In genomic region chr2:238709961-238710360, GRCh38 we compare ENCODE assay signal across 21 cellular contexts.
DNase-seq lines count a peak whose midpoint lies in the region; ATAC-seq and TF ChIP-seq lines count a peak whose summit lies in the region.
"Had no signal": no experiment of that assay in that cellular context is flagged by ENCODE, and none has a peak within 500 bp of the region (broad histone marks: within the 10 kb centered on the region; RNA-seq: fewer than 3 reads in every experiment).

No MANE protein-coding gene starts in this region.

- H3K4me3 ChIP-seq in choroid plexus epithelial cell (ENCODE audit: low read depth, low read length) (no peak overlapping the region), fibroblast of the aortic adventitia (ENCODE audit: low read depth, low read length) (no peak overlapping the region), sigmoid colon (no peak overlapping the region)
- H3K4me3 ChIP-seq: BLaER1 treated with 17β-estradiol and CSF1 and Interleukin-3, amounts not matched to agents 10 nM and 100 nM; PC-9 had no signal

- no peak for ATAC-seq in GM18858 (IDR thresholded peaks at IDR 0.05; ENCODE audit: unreplicated experiment)
- ATAC-seq: CD8-positive, alpha-beta T cell had no signal

- peak overlapping the region; percentile 53 to 87 (median 76) for H3K27ac ChIP-seq in sigmoid colon
- H3K27ac ChIP-seq: BLaER1 treated with 17β-estradiol and CSF1 and Interleukin-3, amounts not matched to agents 10 nM and 100 nM; PC-9; RWPE1 had no signal

- no peaks in the 10 kb centered on the region for H3K9me3 ChIP-seq in sigmoid colon

- 76 to 81% methylated on average over 1 of the region's 1 CpG for WGBS in sigmoid colon, 2 donors

- H3K4me1 ChIP-seq in sigmoid colon = peaks cover 0 to 45% (median 31%) of the 10 kb centered on the region in 4 donors
- H3K4me1 ChIP-seq: BLaER1 treated with 17β-estradiol and CSF1 and Interleukin-3, amounts not matched to agents 10 nM and 100 nM had no signal

- H3K27me3 ChIP-seq in sigmoid colon = no peaks in the 10 kb centered on the region
- H3K27me3 ChIP-seq: BLaER1 treated with 17β-estradiol and CSF1 and Interleukin-3, amounts not matched to agents 10 nM and 100 nM had no signal

- H3K36me3 ChIP-seq in sigmoid colon = no peaks in the 10 kb centered on the region
- H3K36me3 ChIP-seq: BLaER1 treated with 17β-estradiol and CSF1 and Interleukin-3, amounts not matched to agents 10 nM and 100 nM had no signal

- DNase-seq in AG08395 (ENCODE audit: low spot score) = peak; percentile 28
- peak; percentile 55 for DNase-seq in choroid plexus epithelial cell (ENCODE audit: low read depth)
- DNase-seq in fibroblast of the aortic adventitia (ENCODE audit: low read depth) = peak; percentile 59
- no peak for DNase-seq in sigmoid colon
- DNase-seq in OCI-M2 (lab: John Stamatoyannopoulos, UW; ENCODE audit: unreplicated experiment) = no peak
- no peak for DNase-seq in NCI-H2171 treated with DMSO at 0.1 percent for 48 hours (lab: John Stamatoyannopoulos, UW)
- no peak for DNase-seq in germinal center (ENCODE audit: low spot score)
- DNase-seq: 8988T; CD8-positive, alpha-beta T cell; DMS53; EL; KBM-7; NCI-H1105; NCI-H2081; NCI-H446 treated with DMSO at 0.1 percent for 48 hours; NCI-H774; PC-9; SIG-M5 had no signal

- TF ChIP-seq POLR2A in sigmoid colon (IDR thresholded peaks at IDR 0.05) = no peak

- TF ChIP-seq CTCF in choroid plexus epithelial cell (conservative IDR thresholded peaks at IDR 0.05; ENCODE audit: low read depth, low read length) (no peak), fibroblast of the aortic adventitia (IDR thresholded peaks at IDR 0.05; ENCODE audit: insufficient read depth, low read length) (no peak), sigmoid colon (IDR thresholded peaks at IDR 0.05) (no peak)

- intact Hi-C loops in sigmoid colon (cut with DNase I) = loop anchor here (5.0 kb wide), 2 partner anchors 68 to 113 kb away; no protein-coding TSS in a partner anchor

- no peak for TF ChIP-seq EP300 in sigmoid colon (IDR thresholded peaks at IDR 0.05)

Comparison
In these comparisons a context has a peak if more than half of its experiments do, and no peak if none do; other contexts are left out.
1. DNase-seq: peak in AG08395 (single experiment), choroid plexus epithelial cell (single experiment) and fibroblast of the aortic adventitia (single experiment); none in sigmoid colon (single experiment), OCI-M2 (single experiment), NCI-H2171 treated with DMSO at 0.1 percent for 48 hours (single experiment) and germinal center (single experiment).